ENCODE assay signal across 9 cellular contexts in genomic region chr5:136018814-136019777, GRCh38. TPM values are rescaled to one million over a fixed set of nuclear protein-coding genes. Genes with fewer than 3 reads are reported as not detected.
DNase-seq lines count a peak whose midpoint lies in the region; ATAC-seq, FAIRE-seq and TF ChIP-seq lines count a peak whose summit lies in the region.
"Had no signal": no experiment of that assay in that cellular context is flagged by ENCODE, and none has a peak within 500 bp of the region (broad histone marks: within the 10 kb centered on the region; RNA-seq: fewer than 3 reads in every experiment).

No MANE protein-coding gene starts in this region.

- WGBS in testis, 2 donors, result 59 to 64% methylated on average over 11 of the region's 11 CpGs

- H3K4me2 ChIP-seq in astrocyte (ENCODE audit: low read length), result peak overlapping the region; percentile 69

- no peaks in the 10 kb centered on the region for H3K79me2 ChIP-seq in astrocyte (ENCODE audit: insufficient read depth, low read length)

- DNase-seq in astrocyte (ENCODE audit: low read depth), result peak; percentile 96
- peak; percentile 84 for DNase-seq in islet precursor cell
- DNase-seq in testis, result peak; percentile 49
- DNase-seq in activated naive CD4-positive, alpha-beta T cell treated with anti-CD3 and anti-CD28 coated beads, Interleukin-2, amount 50 U/mL, for 72 hours (ENCODE audit: low spot score in 2 of 2), result no peak
- no peak for DNase-seq in NCI-H1436 (lab: John Stamatoyannopoulos, UW)
- DNase-seq: stimulated activated CD4-positive, alpha-beta T cell treated with anti-CD3 and anti-CD28 coated beads, Interleukin-4, amount 100 ng/mL, for 4 hours had no signal

- H3K4me1 Mint-ChIP-seq in astrocyte (ENCODE audit: low read depth, unreplicated experiment), result peaks cover 79% of the 10 kb centered on the region

- TF ChIP-seq CTCF in HEK293 (tag by site-specific recombination; IDR thresholded peaks at IDR 0.05) (peak; percentile 22; the same call in 1 of the 2 replicates), astrocyte (IDR thresholded peaks at IDR 0.05; ENCODE audit: insufficient read depth, low read depth, low read length) (peak; percentile 40), testis (IDR thresholded peaks at IDR 0.05) (no peak)

- peaks cover 1% of the 10 kb centered on the region for H3K36me3 Mint-ChIP-seq in astrocyte (ENCODE audit: low read depth, unreplicated experiment)
- H3K36me3 Mint-ChIP-seq in activated naive CD4-positive, alpha-beta T cell treated with anti-CD3 and anti-CD28 coated beads, Interleukin-2, amount 50 U/mL, for 72 hours, result no peaks in the 10 kb centered on the region

- H3K9ac ChIP-seq in astrocyte (ENCODE audit: low read length), result peak overlapping the region; percentile 88

- TF ChIP-seq POLR2A in testis (IDR thresholded peaks at IDR 0.05), result no peak

- H3K9me3 ChIP-seq in HEK293 (ENCODE audit: control insufficient read depth, insufficient read depth, low read depth, low read length), result no peaks in the 10 kb centered on the region
- H3K9me3 ChIP-seq in astrocyte (ENCODE audit: insufficient read depth, low read depth, low read length), result no peaks in the 10 kb centered on the region
- H3K9me3 ChIP-seq in testis, result no peaks in the 10 kb centered on the region

- no peaks in the 10 kb centered on the region for H3K36me3 ChIP-seq in HEK293 (ENCODE audit: control insufficient read depth in 2 of 2, insufficient read depth in 1 of 2, low read length in 2 of 2)
- H3K36me3 ChIP-seq in astrocyte (ENCODE audit: insufficient read depth, low read length), result no peaks in the 10 kb centered on the region
- H3K36me3 ChIP-seq in testis (ENCODE audit: low read depth, missing control alignments), result no peaks in the 10 kb centered on the region

- H3K4me3 ChIP-seq in HEK293 (ENCODE audit: low read depth, low read length) (no peak overlapping the region), astrocyte (ENCODE audit: insufficient read depth, low read depth, low read length) (no peak overlapping the region), testis (no peak overlapping the region)

- H4K20me1 ChIP-seq in astrocyte (ENCODE audit: insufficient read depth, low read length), result no peaks in the 10 kb centered on the region

- H3K27ac ChIP-seq in HEK293 (ENCODE audit: extremely low read depth, low read depth, low read length), result peak overlapping the region; percentile 74
- H3K27ac ChIP-seq in astrocyte (ENCODE audit: low read depth, low read length), result peak overlapping the region; percentile 99
- no peak overlapping the region for H3K27ac ChIP-seq in testis

- ATAC-seq in HG02938 (IDR thresholded peaks at IDR 0.05; ENCODE audit: unreplicated experiment), result no peak
- no peak for ATAC-seq in activated naive CD4-positive, alpha-beta T cell treated with anti-CD3 and anti-CD28 coated beads, Interleukin-2, amount 50 U/mL, for 72 hours
- no peak for ATAC-seq in GM19463 (IDR thresholded peaks at IDR 0.05; ENCODE audit: unreplicated experiment)

- peak; percentile 95 for FAIRE-seq in astrocyte (lab: Jason Lieb, UNC)

- H2AFZ ChIP-seq in astrocyte (ENCODE audit: low read depth, low read length), result no peak overlapping the region

- H3K9me3 Mint-ChIP-seq in astrocyte (ENCODE audit: unreplicated experiment), result peaks cover 14% of the 10 kb centered on the region
- no peaks in the 10 kb centered on the region for H3K9me3 Mint-ChIP-seq in activated naive CD4-positive, alpha-beta T cell treated with anti-CD3 and anti-CD28 coated beads, Interleukin-2, amount 50 U/mL, for 72 hours

- peak overlapping the region; percentile 98 for H3K27ac Mint-ChIP-seq in astrocyte (ENCODE audit: unreplicated experiment)
- H3K27ac Mint-ChIP-seq in activated naive CD4-positive, alpha-beta T cell treated with anti-CD3 and anti-CD28 coated beads, Interleukin-2, amount 50 U/mL, for 72 hours, result no peak overlapping the region

- POLR2A ChIA-PET in HEK293 (lab: Yijun Ruan, JAX), result no interaction called here

- H3K27me3 Mint-ChIP-seq in astrocyte (ENCODE audit: low read depth, unreplicated experiment), result no peaks in the 10 kb centered on the region

- H3K27me3 ChIP-seq in astrocyte (ENCODE audit: insufficient read depth, low read length) (no peaks in the 10 kb centered on the region), testis (no peaks in the 10 kb centered on the region)

- CTCF ChIA-PET in HEK293 (lab: Yijun Ruan, JAX), result interaction anchor here (0.6 to 1.0 kb wide), 3 partner anchors 26 to 46 kb away, joined by 3 read pairs; no protein-coding TSS in a partner anchor

- intact Hi-C loops in testis (cut with DNase I; ENCODE audit: low total_unique reads), result no loop called here

- H3K4me1 ChIP-seq in HEK293 (ENCODE audit: control insufficient read depth, insufficient read depth, low read length), result peaks cover 16% of the 10 kb centered on the region
- peaks cover 63% of the 10 kb centered on the region for H3K4me1 ChIP-seq in astrocyte (ENCODE audit: insufficient read depth, low read length)
- no peaks in the 10 kb centered on the region for H3K4me1 ChIP-seq in testis

- peak overlapping the region; percentile 18 for H3K4me3 Mint-ChIP-seq in astrocyte (ENCODE audit: unreplicated experiment)

TF ChIP-seq in HEK293, 187 proteins besides CTCF, POLR2A, EP300 and RAD21 (continues in another document):
- TF ChIP-seq, protein P1, sequence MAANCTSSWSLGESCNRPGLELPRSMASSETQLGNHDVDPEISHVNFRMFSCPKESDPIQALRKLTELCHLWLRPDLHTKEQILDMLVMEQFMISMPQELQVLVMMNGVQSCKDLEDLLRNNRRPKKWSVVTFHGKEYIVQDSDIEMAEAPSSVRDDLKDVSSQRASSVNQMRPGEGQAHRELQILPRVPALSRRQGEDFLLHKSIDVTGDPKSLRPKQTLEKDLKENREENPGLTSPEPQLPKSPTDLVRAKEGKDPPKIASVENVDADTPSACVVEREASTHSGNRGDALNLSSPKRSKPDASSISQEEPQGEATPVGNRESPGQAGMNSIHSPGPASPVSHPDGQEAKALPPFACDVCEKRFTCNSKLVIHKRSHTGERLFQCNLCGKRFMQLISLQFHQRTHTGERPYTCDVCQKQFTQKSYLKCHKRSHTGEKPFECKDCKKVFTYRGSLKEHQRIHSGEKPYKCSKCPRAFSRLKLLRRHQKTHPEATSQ (tag by site-specific recombination; IDR thresholded peaks at IDR 0.05), result no peak
- TF ChIP-seq ZNF777 (tag by site-specific recombination; IDR thresholded peaks at IDR 0.05; ENCODE audit: borderline replicate concordance), result no peak
- TF ChIP-seq ZNF362 (tag by site-specific recombination; IDR thresholded peaks at IDR 0.05), result peak; percentile 74
- TF ChIP-seq FEZF1 (tag by site-specific recombination; IDR thresholded peaks at IDR 0.05), result peak; percentile 79
- TF ChIP-seq PRDM1 (tag by site-specific recombination; IDR thresholded peaks at IDR 0.05), result peak; percentile 68; the same call in 1 of the 2 replicates
- 0 out of 2 replicates have a peak, but pooled peaks have one; percentile 29 for TF ChIP-seq ZNF660 (tag by site-specific recombination; IDR thresholded peaks at IDR 0.05)
- TF ChIP-seq ZXDB (tag by site-specific recombination; IDR thresholded peaks at IDR 0.05), result peak; percentile 14; the same call in 1 of the 2 replicates
- TF ChIP-seq ZNF366 (tag by site-specific recombination; conservative IDR thresholded peaks at IDR 0.05), result 0 out of 2 replicates have a peak, but pooled peaks have one; percentile 18
- no peak for TF ChIP-seq ZSCAN16 (tag by site-specific recombination; IDR thresholded peaks at IDR 0.05)
- peak; percentile 54 for TF ChIP-seq ZNF335 (tag by site-specific recombination; conservative IDR thresholded peaks at IDR 0.05)
- TF ChIP-seq GLIS1 (tag by site-specific recombination; IDR thresholded peaks at IDR 0.05), result peak; percentile 17; the same call in 1 of the 2 replicates
- TF ChIP-seq ZBTB44 (tag by site-specific recombination; IDR thresholded peaks at IDR 0.05), result peak; percentile 93

RNA-seq across cellular contexts. Expression of gene TGFBI, which starts 9.7 kb away (rescaled TPM):
- total RNA-seq in astrocyte (1,145 and 1,862 TPM in 2 replicates), testis (10 to 100 TPM in 1 of 2 donors, 1 to 10 TPM in 1; 9.0 to 15.4 TPM)
- 77.2 TPM for polyA plus RNA-seq in testis (ENCODE audit: insufficient read depth, low read depth, low replicate concordance)
- not detected for total RNA-seq in activated naive CD4-positive, alpha-beta T cell treated with anti-CD3 and anti-CD28 coated beads, Interleukin-2, amount 50 U/mL, for 72 hours

Comparison
In these comparisons a context has a peak if more than half of its experiments do, and no peak if none do; other contexts are left out.
1. H3K27ac ChIP-seq: peak in HEK293 (single experiment) and astrocyte (single experiment); none in testis (0 of 2).
2. CTCF ChIP-seq: peak in HEK293 (single experiment) and astrocyte (single experiment); none in testis (0 of 3).
3. DNase-seq: peak in astrocyte (single experiment), islet precursor cell (single experiment) and testis (single experiment); none in activated naive CD4-positive, alpha-beta T cell treated with anti-CD3 and anti-CD28 coated beads, Interleukin-2, amount 50 U/mL, for 72 hours (0 of 2) and NCI-H1436 (single experiment).
4. RNA of gene TGFBI, which starts 9.7 kb away (total RNA-seq): 1,145 to 1,862 TPM in astrocyte; 9.0 to 15.4 TPM in testis and not detected in activated naive CD4-positive, alpha-beta T cell treated with anti-CD3 and anti-CD28 coated beads, Interleukin-2, amount 50 U/mL, for 72 hours; every median in the first group is over 10 times any median in the second.